20 cellular contexts compared by ENCODE assay signal in the genomic region with DNA sequence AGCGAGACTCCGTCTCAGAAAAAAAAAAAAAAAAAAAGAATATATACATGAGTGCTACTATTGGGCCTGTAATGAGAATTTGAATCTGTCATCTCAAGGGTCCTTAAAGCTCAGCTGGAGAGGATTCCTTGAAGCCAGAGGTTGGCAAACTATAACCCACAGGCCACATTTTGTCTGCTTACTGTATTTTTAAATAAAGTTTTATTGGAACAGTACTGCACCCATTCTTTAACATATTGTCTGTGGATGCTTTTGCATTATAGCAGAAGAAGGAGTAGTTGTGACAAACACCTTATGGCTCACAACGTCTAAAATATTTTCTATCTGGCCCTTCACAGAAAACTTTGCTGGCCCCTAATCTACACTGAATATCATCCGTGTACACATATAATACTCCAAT.
DNase-seq lines count a peak whose midpoint lies in the region; ATAC-seq and TF ChIP-seq lines count a peak whose summit lies in the region.
"Had no signal": no experiment of that assay in that cellular context is flagged by ENCODE, and none has a peak within 500 bp of the region (broad histone marks: within the 10 kb centered on the region; RNA-seq: fewer than 3 reads in every experiment).

No MANE protein-coding gene starts in this region.

- H3K4me2 ChIP-seq in OCI-LY7 (ENCODE audit: low read length) (peak overlapping the region; percentile 79), trophoblast cell (ENCODE audit: low read length) (no peak overlapping the region)
- H3K4me2 ChIP-seq: A549 had no signal

- no peaks in the 10 kb centered on the region for H3K79me1 ChIP-seq in trophoblast cell (ENCODE audit: low read length)

- H3K79me2 ChIP-seq in OCI-LY7 (ENCODE audit: insufficient read depth, low read depth, low read length): no peaks in the 10 kb centered on the region
- no peaks in the 10 kb centered on the region for H3K79me2 ChIP-seq in trophoblast cell (ENCODE audit: control insufficient read depth, insufficient read depth, low read length, poor library complexity)

- H2BK120ac ChIP-seq in trophoblast cell (ENCODE audit: insufficient read depth, low read length, poor library complexity): no peak overlapping the region

- no peak for ATAC-seq in natural killer cell
- ATAC-seq in natural killer cell treated with Interleukin-12 subunit alpha and Interleukin-12 subunit beta and Interleukin-15 and Interleukin-18, amount 100 ng/mL, for 72 hours: no peak
- ATAC-seq in GM19467 (IDR thresholded peaks at IDR 0.05; ENCODE audit: unreplicated experiment): no peak
- no peak for ATAC-seq in psoas muscle
- ATAC-seq: A549, PC-3 had no signal

- no peaks in the 10 kb centered on the region for H3K9me3 ChIP-seq in OCI-LY7 (ENCODE audit: low read length)
- no peaks in the 10 kb centered on the region for H3K9me3 ChIP-seq in psoas muscle
- no peaks in the 10 kb centered on the region for H3K9me3 ChIP-seq in trophoblast cell (ENCODE audit: insufficient read depth, low read depth, low read length)
- H3K9me3 ChIP-seq: A549, Caco-2 had no signal

- H3K9me2 ChIP-seq in OCI-LY7 (ENCODE audit: insufficient read depth, low read length): no peaks in the 10 kb centered on the region

- DNase-seq in natural killer cell (no peak), OCI-LY7 (ENCODE audit: low spot score) (no peak), immature natural killer cell (no peak), GM10266 (ENCODE audit: extremely low spot score) (no peak), psoas muscle (no peak), trophoblast cell (no peak)
- DNase-seq in natural killer cell treated with Interleukin-12 subunit alpha and Interleukin-12 subunit beta and Interleukin-15 and Interleukin-18, amount 100 ng/mL, for 72 hours (ENCODE audit: low spot score): no peak
- DNase-seq: Caco-2; DMS153; EL; H7; NCI-H1417 treated with DMSO at 0.1 percent for 48 hours; NCI-H1930; NCI-H446; NCI-H69; NK-92 treated with Interleukin-12 subunit alpha and Interleukin-12 subunit beta, amount 100 ng/mL, for 24 hours; PC-3 had no signal

- H3K4me1 ChIP-seq in OCI-LY7 (ENCODE audit: insufficient read depth, low read length, poor library complexity, severe bottlenecking) (peaks cover 21% of the 10 kb centered on the region), psoas muscle (no peaks in the 10 kb centered on the region), trophoblast cell (ENCODE audit: control insufficient read depth in 1 of 2, insufficient read depth in 2 of 2, low read length in 2 of 2) (no peaks in the 10 kb centered on the region)
- H3K4me1 ChIP-seq: A549, Caco-2 had no signal

- H4K20me1 ChIP-seq in OCI-LY7 (ENCODE audit: insufficient read depth, low read length): no peaks in the 10 kb centered on the region

- CTCF ChIA-PET in OCI-LY7 (lab: Charles Lee; ENCODE audit: unreplicated experiment): no interaction called here

- WGBS in psoas muscle, 3 donors: 71 to 89% (median 83%) methylated on average over 2 to 4 of the region's 4 CpGs
- WGBS in trophoblast cell (ENCODE audit: extremely low coverage, insufficient coverage, insufficient read length): no CpG with 5 or more reads among the region's 4 CpGs

- no peak overlapping the region for H2BK12ac ChIP-seq in trophoblast cell (ENCODE audit: low read length)

- H3K27ac Mint-ChIP-seq in natural killer cell (peak overlapping the region; percentile 66 to 86), immature natural killer cell (peak overlapping the region in 4 of 6 donors; percentile 37 to 82 (median 64))
- H3K27ac Mint-ChIP-seq in natural killer cell treated with Interleukin-12 subunit alpha and Interleukin-12 subunit beta and Interleukin-15 and Interleukin-18, amount 100 ng/mL, for 72 hours: peak overlapping the region in 1 of 2 donors; percentile 76

- H3K27me3 Mint-ChIP-seq in natural killer cell (ENCODE audit: low read depth in 2 of 2): no peaks in the 10 kb centered on the region
- H3K27me3 Mint-ChIP-seq in natural killer cell treated with Interleukin-12 subunit alpha and Interleukin-12 subunit beta and Interleukin-15 and Interleukin-18, amount 100 ng/mL, for 72 hours: no peaks in the 10 kb centered on the region
- peaks cover 0 to 2% (median 2%) of the 10 kb centered on the region in 3 donors for H3K27me3 Mint-ChIP-seq in immature natural killer cell (ENCODE audit: low read depth in 3 of 3)

- H3K36me3 Mint-ChIP-seq in natural killer cell (peaks cover 33% of the 10 kb centered on the region), immature natural killer cell (peaks cover 31 to 66% (median 43%) of the 10 kb centered on the region in 3 donors)
- peaks cover 29% of the 10 kb centered on the region for H3K36me3 Mint-ChIP-seq in natural killer cell treated with Interleukin-12 subunit alpha and Interleukin-12 subunit beta and Interleukin-15 and Interleukin-18, amount 100 ng/mL, for 72 hours

- H4K12ac ChIP-seq in trophoblast cell (ENCODE audit: low read depth, low read length): no peak overlapping the region

- peak overlapping the region; percentile 80 for H3K27ac ChIP-seq in OCI-LY7 (ENCODE audit: low read depth, low read length, poor library complexity, severe bottlenecking)
- no peak overlapping the region for H3K27ac ChIP-seq in psoas muscle
- no peak overlapping the region for H3K27ac ChIP-seq in trophoblast cell (ENCODE audit: low read depth, low read length)
- H3K27ac ChIP-seq: A549, RWPE1 had no signal

- no TSS peak for BruUV-seq in OCI-LY7 (replicated peaks; lab: Mats Ljungman, UMichigan)

- no peak overlapping the region for H3K4ac ChIP-seq in trophoblast cell (ENCODE audit: low read depth, low read length)

- H4K8ac ChIP-seq in trophoblast cell (ENCODE audit: low read depth, low read length): no peak overlapping the region

- H3K9me3 Mint-ChIP-seq in natural killer cell: no peaks in the 10 kb centered on the region
- no peaks in the 10 kb centered on the region for H3K9me3 Mint-ChIP-seq in natural killer cell treated with Interleukin-12 subunit alpha and Interleukin-12 subunit beta and Interleukin-15 and Interleukin-18, amount 100 ng/mL, for 72 hours
- no peaks in the 10 kb centered on the region for H3K9me3 Mint-ChIP-seq in immature natural killer cell

- peaks cover 62% of the 10 kb centered on the region for H3K36me3 ChIP-seq in OCI-LY7 (ENCODE audit: insufficient read depth, low read length)
- H3K36me3 ChIP-seq in psoas muscle (ENCODE audit: insufficient read depth in 1 of 2, low read depth in 1 of 2): peaks cover 0 to 75% of the 10 kb centered on the region in 2 donors
- peaks cover 0 to 3% of the 10 kb centered on the region in 2 experiments for H3K36me3 ChIP-seq in trophoblast cell (ENCODE audit: control insufficient read depth in 1 of 2, insufficient read depth in 2 of 2, low read length in 2 of 2)

- H3K14ac ChIP-seq in trophoblast cell (ENCODE audit: low read length): no peak overlapping the region

- H3K4me3 ChIP-seq in OCI-LY7 (ENCODE audit: low read depth, low read length, poor library complexity, severe bottlenecking) (peak overlapping the region; percentile 52), psoas muscle (no peak overlapping the region), trophoblast cell (ENCODE audit: low read depth, low read length) (no peak overlapping the region)
- H3K4me3 ChIP-seq: A549 had no signal

- no peak overlapping the region for H4K91ac ChIP-seq in trophoblast cell (ENCODE audit: low read depth, low read length)

- no peak overlapping the region for H3K4me3 Mint-ChIP-seq in natural killer cell
- no peak overlapping the region for H3K4me3 Mint-ChIP-seq in natural killer cell treated with Interleukin-12 subunit alpha and Interleukin-12 subunit beta and Interleukin-15 and Interleukin-18, amount 100 ng/mL, for 72 hours
- no peak overlapping the region for H3K4me3 Mint-ChIP-seq in immature natural killer cell

- H3K9ac ChIP-seq in trophoblast cell (ENCODE audit: low read length): no peak overlapping the region

- POLR2A ChIA-PET in OCI-LY7 (lab: Charles Lee): interaction anchor here (1.0 kb wide), 1 partner anchor 61 kb away, joined by 7 read pairs; the partner anchor contains the start of gene SGO1

- H3K27me3 ChIP-seq in psoas muscle (ENCODE audit: insufficient read depth in 3 of 3, low read length in 2 of 3): no peaks in the 10 kb centered on the region
- no peaks in the 10 kb centered on the region for H3K27me3 ChIP-seq in trophoblast cell (ENCODE audit: insufficient read depth, low read length)

- H2AK5ac ChIP-seq in trophoblast cell (ENCODE audit: low read length): no peak overlapping the region

- H2AFZ ChIP-seq in OCI-LY7 (ENCODE audit: low read length) (peak overlapping the region; percentile 53; the same call in 1 of the 2 replicates), trophoblast cell (ENCODE audit: insufficient read depth, low read length, poor library complexity) (no peak overlapping the region)

- no peak overlapping the region for H3K23ac ChIP-seq in trophoblast cell (ENCODE audit: low read length)

- intact Hi-C loops in natural killer cell (cut with micrococcal nuclease) (no loop called here), OCI-LY7 (cut with micrococcal nuclease; ENCODE audit: unreplicated experiment) (no loop called here), psoas muscle (cut with DNase I) (no loop called here)

- H3K4me1 Mint-ChIP-seq in natural killer cell (peaks cover 8 to 10% of the 10 kb centered on the region in 2 donors), immature natural killer cell (peaks cover 5 to 31% of the 10 kb centered on the region in 2 donors)
- peaks cover 5 to 9% of the 10 kb centered on the region in 2 donors for H3K4me1 Mint-ChIP-seq in natural killer cell treated with Interleukin-12 subunit alpha and Interleukin-12 subunit beta and Interleukin-15 and Interleukin-18, amount 100 ng/mL, for 72 hours (ENCODE audit: low read depth in 2 of 2)

- no peak overlapping the region for H2BK5ac ChIP-seq in trophoblast cell (ENCODE audit: low read depth, low read length, poor library complexity)

- no peak overlapping the region for H3K18ac ChIP-seq in trophoblast cell (ENCODE audit: low read length)

- TF ChIP-seq CTCF in natural killer cell (IDR thresholded peaks at IDR 0.05) (no peak), OCI-LY7 (conservative IDR thresholded peaks at IDR 0.05; ENCODE audit: low read length) (no peak), GM10266 (IDR thresholded peaks at IDR 0.05; ENCODE audit: control insufficient read depth, insufficient read depth, low read depth, missing control alignments) (no peak), psoas muscle (IDR thresholded peaks at IDR 0.05) (no peak)
